ENCODE assay signal across 9 cellular contexts in genomic region chr1:40383488-40384412, GRCh38. TPM values are rescaled to one million over a fixed set of nuclear protein-coding genes. Genes with fewer than 3 reads are reported as not detected.
A peak's percentile ranks its signal among the peaks of the same experiment; 100 is the strongest.
DNase-seq lines count a peak whose midpoint lies in the region; ATAC-seq, FAIRE-seq and TF ChIP-seq lines count a peak whose summit lies in the region.
"Had no signal": no experiment of that assay in that cellular context is flagged by ENCODE, and none has a peak within 500 bp of the region (broad histone marks: within the 10 kb centered on the region; RNA-seq: fewer than 3 reads in every experiment).

No MANE protein-coding gene starts in this region.

- H3K4me2 ChIP-seq in DOHH2 (ENCODE audit: low read length) (peak overlapping the region; percentile 93), OCI-LY7 (ENCODE audit: low read length) (peak overlapping the region; percentile 84)

- peaks cover 91% of the 10 kb centered on the region for H3K4me1 ChIP-seq in DOHH2 (ENCODE audit: control insufficient read depth, low read length)
- H3K4me1 ChIP-seq in OCI-LY7 (ENCODE audit: insufficient read depth, low read length, poor library complexity, severe bottlenecking): peaks cover 92% of the 10 kb centered on the region
- peaks cover 9% of the 10 kb centered on the region for H3K4me1 ChIP-seq in colonic mucosa
- H3K4me1 ChIP-seq in pancreas: peaks cover 64 to 82% (median 64%) of the 10 kb centered on the region in 3 donors

- peak; percentile 68 to 83 (median 78) for ATAC-seq in pancreas
- ATAC-seq in HG03196 (IDR thresholded peaks at IDR 0.05; ENCODE audit: unreplicated experiment): no peak
- no peak for ATAC-seq in HG02840 (IDR thresholded peaks at IDR 0.05; ENCODE audit: low FRiP score, unreplicated experiment)

- FAIRE-seq in pancreas (lab: Jason Lieb, UNC): no peak

- no TSS peak for BruUV-seq in OCI-LY7 (replicated peaks; lab: Mats Ljungman, UMichigan)

- H3K27me3 ChIP-seq in DOHH2 (ENCODE audit: control insufficient read depth, low read length) (no peaks in the 10 kb centered on the region), colonic mucosa (no peaks in the 10 kb centered on the region), pancreas (no peaks in the 10 kb centered on the region)

- no peaks in the 10 kb centered on the region for H3K9me2 ChIP-seq in DOHH2 (replicated peaks; ENCODE audit: control insufficient read depth, low read length)
- no peaks in the 10 kb centered on the region for H3K9me2 ChIP-seq in OCI-LY7 (ENCODE audit: insufficient read depth, low read length)

- H3K9ac ChIP-seq in colonic mucosa (ENCODE audit: low read depth in 2 of 2, low read length in 2 of 2): peak overlapping the region; percentile 6 to 38

- H3K4me3 ChIP-seq in DOHH2 (ENCODE audit: low read length): peak overlapping the region; percentile 74
- peak overlapping the region; percentile 66 for H3K4me3 ChIP-seq in OCI-LY7 (ENCODE audit: low read depth, low read length, poor library complexity, severe bottlenecking)
- no peak overlapping the region for H3K4me3 ChIP-seq in colonic mucosa
- H3K4me3 ChIP-seq in pancreas: peak overlapping the region in 1 of 4 donors; percentile 11

- peak overlapping the region; percentile 98 for H3K27ac ChIP-seq in DOHH2 (ENCODE audit: low read depth, low read length)
- H3K27ac ChIP-seq in OCI-LY7 (ENCODE audit: low read depth, low read length, poor library complexity, severe bottlenecking): peak overlapping the region; percentile 97
- peak overlapping the region; percentile 83 for H3K27ac ChIP-seq in colonic mucosa
- peak overlapping the region; percentile 22 to 87 (median 77) for H3K27ac ChIP-seq in pancreas

- no peak for DNase-seq in OCI-LY7 (ENCODE audit: low spot score)
- no peak for DNase-seq in colonic mucosa
- DNase-seq in pancreas: peak in 4 of 6 donors; percentile 37 to 56 (median 44)
- DNase-seq in NCI-H748 treated with DMSO at 0.1 percent for 48 hours (lab: John Stamatoyannopoulos, UW): no peak
- DNase-seq in HT-29 (ENCODE audit: low spot score): no peak
- DNase-seq: NCI-H1694 treated with DMSO at 0.1 percent for 48 hours had no signal

- H3K79me2 ChIP-seq in DOHH2 (ENCODE audit: control insufficient read depth, low read length) (peaks cover 88% of the 10 kb centered on the region), OCI-LY7 (ENCODE audit: insufficient read depth, low read depth, low read length) (peaks cover 85% of the 10 kb centered on the region)

- CTCF ChIA-PET in OCI-LY7 (lab: Charles Lee; ENCODE audit: unreplicated experiment): interaction anchor here (0.8 to 1.3 kb wide), 2 partner anchors 10 to 20 kb away, joined by 3 to 4 read pairs; partner anchors contain the start of gene SMAP2

- intact Hi-C loops in OCI-LY7 (cut with micrococcal nuclease; ENCODE audit: unreplicated experiment) (loop anchor here (10.0 kb wide), 1 partner anchor 311 kb away; the partner anchor contains the start of gene NFYC), colonic mucosa (cut with DNase I) (no loop called here), pancreas (cut with DNase I) (no loop called here)

- H4K20me1 ChIP-seq in DOHH2 (ENCODE audit: control insufficient read depth, insufficient read depth, low read depth, low read length): no peaks in the 10 kb centered on the region
- H4K20me1 ChIP-seq in OCI-LY7 (ENCODE audit: insufficient read depth, low read length): no peaks in the 10 kb centered on the region

- H3K9me3 ChIP-seq in DOHH2 (ENCODE audit: control insufficient read depth, insufficient read depth, low read length) (no peaks in the 10 kb centered on the region), OCI-LY7 (ENCODE audit: low read length) (no peaks in the 10 kb centered on the region), colonic mucosa (no peaks in the 10 kb centered on the region), pancreas (no peaks in the 10 kb centered on the region)

- H3F3A ChIP-seq in DOHH2 (ENCODE audit: control insufficient read depth, insufficient read depth): peaks cover 36% of the 10 kb centered on the region

- no peak overlapping the region for H2AFZ ChIP-seq in OCI-LY7 (ENCODE audit: low read length)

- H3K36me3 ChIP-seq in DOHH2 (ENCODE audit: control insufficient read depth, low read length) (peaks cover 43% of the 10 kb centered on the region), OCI-LY7 (ENCODE audit: insufficient read depth, low read length) (peaks cover 22% of the 10 kb centered on the region), colonic mucosa (no peaks in the 10 kb centered on the region), pancreas (no peaks in the 10 kb centered on the region)

- POLR2A ChIA-PET in OCI-LY7 (lab: Charles Lee): interaction anchor here (0.6 to 8.5 kb wide), 11 partner anchors 9 to 550 kb away, joined by 3 to 89 read pairs (median 5); partner anchors contain the start of genes SMAP2 and ZNF684

- WGBS in pancreas, 2 donors: 42 to 46% methylated on average over 9 of the region's 9 CpGs

- TF ChIP-seq CTCF in DOHH2 (IDR thresholded peaks at IDR 0.05; ENCODE audit: low read depth, low read length, poor library complexity, severe bottlenecking): no peak
- TF ChIP-seq CTCF in OCI-LY7 (conservative IDR thresholded peaks at IDR 0.05; ENCODE audit: low read length): no peak
- no peak for TF ChIP-seq CTCF in colonic mucosa (IDR thresholded peaks at IDR 0.05)
- TF ChIP-seq CTCF in pancreas (IDR thresholded peaks at IDR 0.05): no peak

RNA-seq across cellular contexts. Expression of gene SMAP2, which starts 10.2 kb away (rescaled TPM):
- total RNA-seq in OCI-LY7 (2014; rRNA removed; shearing (Covaris generic)): 50.3 and 60.5 TPM in 2 replicates
- total RNA-seq in OCI-LY7 (2022): 105 and 118 TPM in 2 replicates
- total RNA-seq in colonic mucosa: 10 to 100 TPM; 25.9 to 31.5 TPM
- total RNA-seq in pancreas: 10 to 100 TPM in 3 of 6 donors, 1 to 10 TPM in 3; 7.2 to 26.1 (median 12.3) TPM
- polyA plus RNA-seq in pancreas: 10 to 100 TPM in 1 of 2 donors, 1 to 10 TPM in 1; 9.6 to 19.0 TPM
- total RNA-seq in HT-29 (2014; rRNA removed; shearing (Covaris generic)): 12.9 and 14.1 TPM in 2 replicates

Comparison
In these comparisons a context has a peak if more than half of its experiments do, and no peak if none do; other contexts are left out.
1. DNase-seq: peak in pancreas (4 of 6); none in OCI-LY7 (single experiment), colonic mucosa (single experiment), NCI-H748 treated with DMSO at 0.1 percent for 48 hours (single experiment) and HT-29 (single experiment).
2. ATAC-seq: peak in pancreas (4 of 4); none in HG03196 (single experiment) and HG02840 (single experiment).
3. Peak in every context shown above with its lines, with median percentiles within 50 percentile points of each other: H3K27ac ChIP-seq.